Comparison of ENCODE assay signal across 13 cellular contexts in genomic region chr9:35164711-35165110, GRCh38. TPM values are rescaled to one million over a fixed set of nuclear protein-coding genes. Genes with fewer than 3 reads are reported as not detected.
DNase-seq lines count a peak whose midpoint lies in the region; ATAC-seq and TF ChIP-seq lines count a peak whose summit lies in the region.
"Had no signal": no experiment of that assay in that cellular context is flagged by ENCODE, and none has a peak within 500 bp of the region (broad histone marks: within the 10 kb centered on the region; RNA-seq: fewer than 3 reads in every experiment).

No MANE protein-coding gene starts in this region.

- H3K4me1 ChIP-seq in CD8-positive, alpha-beta memory T cell (ENCODE audit: insufficient read depth, low read length), result no peaks in the 10 kb centered on the region

- peak overlapping the region in 1 of 7 donors; percentile 10 for H3K4me3 Mint-ChIP-seq in CD8-positive, alpha-beta memory T cell
- H3K4me3 Mint-ChIP-seq in CD14-positive monocyte, result no peak overlapping the region

- no peak for TF ChIP-seq CTCF in CD14-positive monocyte (IDR thresholded peaks at IDR 0.05)

- no peak overlapping the region for H3K4me3 ChIP-seq in CD8-positive, alpha-beta memory T cell (ENCODE audit: low read length)
- H3K4me3 ChIP-seq: SJCRH30 had no signal

- H3K36me3 ChIP-seq in CD8-positive, alpha-beta memory T cell (ENCODE audit: insufficient read depth, low read length), result no peaks in the 10 kb centered on the region
- H3K36me3 ChIP-seq: SJCRH30 had no signal

- no peak overlapping the region for H3K27ac Mint-ChIP-seq in CD8-positive, alpha-beta memory T cell
- H3K27ac Mint-ChIP-seq in CD14-positive monocyte, result no peak overlapping the region

- intact Hi-C loops in CD14-positive monocyte (cut with micrococcal nuclease), result loop anchor here in 1 of 2 donors (5.0 kb wide), 1 partner anchor 47 kb away; the partner anchor contains the start of gene ATOSB

- H3K36me3 Mint-ChIP-seq in CD8-positive, alpha-beta memory T cell, result peaks cover 0 to 5% (median 0%) of the 10 kb centered on the region in 3 donors
- H3K36me3 Mint-ChIP-seq in CD14-positive monocyte, result no peaks in the 10 kb centered on the region

- POLR2A ChIA-PET in CD8-positive, alpha-beta memory T cell (lab: Charles Lee), result interaction anchor here (0.5 kb wide), 1 partner anchor 922 kb away, joined by 3 read pairs; no protein-coding TSS in a partner anchor

- H3K9me3 ChIP-seq in CD8-positive, alpha-beta memory T cell (ENCODE audit: low read length), result no peaks in the 10 kb centered on the region
- H3K9me3 ChIP-seq: SJCRH30 had no signal

- no peaks in the 10 kb centered on the region for H3K9me3 Mint-ChIP-seq in CD8-positive, alpha-beta memory T cell
- H3K9me3 Mint-ChIP-seq in CD14-positive monocyte, result peaks cover 0 to 3% (median 0%) of the 10 kb centered on the region in 7 donors

- CTCF ChIA-PET in CD8-positive, alpha-beta memory T cell (lab: Charles Lee), result no interaction called here

- no peak overlapping the region for H3K27ac ChIP-seq in CD8-positive, alpha-beta memory T cell (ENCODE audit: low read depth, low read length)
- H3K27ac ChIP-seq: epithelial cell of prostate, SJCRH30 had no signal

- DNase-seq in ELR (ENCODE audit: low read depth) (peak; percentile 67), NCI-H69 (lab: John Stamatoyannopoulos, UW) (peak; percentile 14), dermis blood vessel endothelial cell (peak; percentile 91), non-pigmented ciliary epithelial cell (ENCODE audit: low read depth) (peak; percentile 72), epidermal melanocyte (ENCODE audit: insufficient read length, low spot score) (no peak), CD14-positive monocyte (ENCODE audit: low spot score) (no peak)
- no peak for DNase-seq in CD8-positive, alpha-beta memory T cell
- DNase-seq: amygdala, MM.1S, NCI-H82, SJCRH30 had no signal

- peaks cover 10 to 17% (median 11%) of the 10 kb centered on the region in 3 donors for H3K4me1 Mint-ChIP-seq in CD8-positive, alpha-beta memory T cell
- peaks cover 18% of the 10 kb centered on the region for H3K4me1 Mint-ChIP-seq in CD14-positive monocyte

- H3K27me3 ChIP-seq in CD8-positive, alpha-beta memory T cell (ENCODE audit: insufficient read depth, low read length, poor library complexity, severe bottlenecking), result no peaks in the 10 kb centered on the region
- H3K27me3 ChIP-seq: SJCRH30 had no signal

- no peak for ATAC-seq in HG03571 (IDR thresholded peaks at IDR 0.05; ENCODE audit: unreplicated experiment)

- H3K27me3 Mint-ChIP-seq in CD8-positive, alpha-beta memory T cell, result peaks cover 7 to 16% of the 10 kb centered on the region in 2 donors
- H3K27me3 Mint-ChIP-seq in CD14-positive monocyte (ENCODE audit: low read depth in 3 of 3), result peaks cover 8 to 13% (median 12%) of the 10 kb centered on the region in 3 donors

RNA-seq across cellular contexts. Expression of gene UNC13B, which starts 2.9 kb away (rescaled TPM):
- 39.7 and 48.1 TPM in 2 replicates for total RNA-seq in dermis blood vessel endothelial cell
- 1 to 10 TPM; 3.2 to 3.5 TPM for total RNA-seq in CD8-positive, alpha-beta memory T cell
- polyA plus RNA-seq in CD8-positive, alpha-beta memory T cell, result 0.54 TPM
- under 1 TPM; 0.41 to 0.66 TPM for polyA plus RNA-seq in CD14-positive monocyte

RNA-seq across cellular contexts. Expression of gene ATOSB, which starts 49.0 kb away (rescaled TPM):
- total RNA-seq in dermis blood vessel endothelial cell, result 15.8 and 26.8 TPM in 2 replicates
- 1 to 10 TPM; 4.4 to 6.3 TPM for total RNA-seq in CD8-positive, alpha-beta memory T cell
- 6.4 TPM for polyA plus RNA-seq in CD8-positive, alpha-beta memory T cell
- 10 to 100 TPM; 18.5 to 23.7 TPM for polyA plus RNA-seq in CD14-positive monocyte

Comparison
In these comparisons a context has a peak if more than half of its experiments do, and no peak if none do; other contexts are left out.
1. DNase-seq: peak in ELR (single experiment), NCI-H69 (single experiment), dermis blood vessel endothelial cell (single experiment) and non-pigmented ciliary epithelial cell (single experiment); none in CD8-positive, alpha-beta memory T cell (0 of 5), epidermal melanocyte (single experiment) and CD14-positive monocyte (single experiment).